Comparison of ENCODE assay signal across 8 cellular contexts in genomic region chrX:123732679-123733363, GRCh38. TPM values are rescaled to one million over a fixed set of nuclear protein-coding genes. Genes with fewer than 3 reads are reported as not detected.
A peak's percentile ranks its signal among the peaks of the same experiment; 100 is the strongest.
DNase-seq lines count a peak whose midpoint lies in the region; ATAC-seq, FAIRE-seq and TF ChIP-seq lines count a peak whose summit lies in the region.

Gene THOC2, minus strand, starts transcription at chrX:123733052. Its CDS starts 30 bp downstream, at chrX:123733022.

- H3K27me3 ChIP-seq in astrocyte (ENCODE audit: insufficient read depth, low read length) (no peaks in the 10 kb centered on the region), rectal smooth muscle tissue (ENCODE audit: control insufficient read depth, insufficient read depth, low read length) (no peaks in the 10 kb centered on the region), aorta (ENCODE audit: control insufficient read depth in 1 of 2, insufficient read depth in 2 of 2, low read length in 1 of 2) (no peaks in the 10 kb centered on the region)

- H3K4me1 ChIP-seq in astrocyte (ENCODE audit: insufficient read depth, low read length) (peaks cover 7% of the 10 kb centered on the region), rectal smooth muscle tissue (ENCODE audit: control insufficient read depth, insufficient read depth, low read length) (no peaks in the 10 kb centered on the region), aorta (ENCODE audit: control insufficient read depth in 1 of 2, insufficient read depth in 2 of 2, low read length in 2 of 2) (no peaks in the 10 kb centered on the region)

- no peaks in the 10 kb centered on the region for H3K9me3 Mint-ChIP-seq in T-helper 2 cell treated with Interferon-gamma antibody and Interleukin-4, amounts not matched to agents 5 μg/mL and 100 μg/mL, for 36 hours
- no peaks in the 10 kb centered on the region for H3K9me3 Mint-ChIP-seq in astrocyte (ENCODE audit: unreplicated experiment)

- WGBS in aorta, 2 donors: 1 to 43% methylated on average over 41 to 48 of the region's 48 CpGs

- peak within 1 kb of the TSS; percentile 69 for H2AFZ ChIP-seq in astrocyte (ENCODE audit: low read depth, low read length)

- no peak for FAIRE-seq in astrocyte (lab: Jason Lieb, UNC)

- peak within 1 kb of the TSS; percentile 98 for H3K4me3 Mint-ChIP-seq in T-helper 2 cell treated with Interferon-gamma antibody and Interleukin-4, amounts not matched to agents 5 μg/mL and 100 μg/mL, for 36 hours
- peak within 1 kb of the TSS; percentile 93 for H3K4me3 Mint-ChIP-seq in astrocyte (ENCODE audit: unreplicated experiment)

- peak; percentile 63 to 84 for DNase-seq in NCI-H187 (lab: John Stamatoyannopoulos, UW)
- DNase-seq in T-helper 2 cell treated with Interferon-gamma antibody and Interleukin-4, amounts not matched to agents 5 μg/mL and 100 μg/mL, for 36 hours (ENCODE audit: low spot score): peak; percentile 76
- DNase-seq in astrocyte (ENCODE audit: low read depth): peak; percentile 72
- DNase-seq in hepatic stellate cell (ENCODE audit: low spot score): peak; percentile 74
- peak; percentile 91 to 94 for DNase-seq in aorta

- H3K27me3 Mint-ChIP-seq in T-helper 2 cell treated with Interferon-gamma antibody and Interleukin-4, amounts not matched to agents 5 μg/mL and 100 μg/mL, for 36 hours (ENCODE audit: low read depth): no peaks in the 10 kb centered on the region
- no peaks in the 10 kb centered on the region for H3K27me3 Mint-ChIP-seq in astrocyte (ENCODE audit: low read depth, unreplicated experiment)

- H3K9me3 ChIP-seq in astrocyte (ENCODE audit: insufficient read depth, low read depth, low read length): no peaks in the 10 kb centered on the region
- no peaks in the 10 kb centered on the region for H3K9me3 ChIP-seq in aorta (ENCODE audit: control insufficient read depth, low read length)

- no peak for TF ChIP-seq CTCF in astrocyte (IDR thresholded peaks at IDR 0.05; ENCODE audit: insufficient read depth, low read depth, low read length)

- H3K4me3 ChIP-seq in astrocyte (ENCODE audit: insufficient read depth, low read depth, low read length) (peak within 1 kb of the TSS; percentile 93), rectal smooth muscle tissue (ENCODE audit: low read length) (peak within 1 kb of the TSS; percentile 88), aorta (ENCODE audit: low read length in 2 of 2) (peak within 1 kb of the TSS; percentile 42 to 82)

- peaks cover 7% of the 10 kb centered on the region for H3K36me3 Mint-ChIP-seq in T-helper 2 cell treated with Interferon-gamma antibody and Interleukin-4, amounts not matched to agents 5 μg/mL and 100 μg/mL, for 36 hours (ENCODE audit: low read depth)
- peaks cover 2% of the 10 kb centered on the region for H3K36me3 Mint-ChIP-seq in astrocyte (ENCODE audit: low read depth, unreplicated experiment)

- peaks cover 19% of the 10 kb centered on the region for H3K4me1 Mint-ChIP-seq in T-helper 2 cell treated with Interferon-gamma antibody and Interleukin-4, amounts not matched to agents 5 μg/mL and 100 μg/mL, for 36 hours (ENCODE audit: low read depth)
- H3K4me1 Mint-ChIP-seq in astrocyte (ENCODE audit: low read depth, unreplicated experiment): peaks cover 12% of the 10 kb centered on the region

- ATAC-seq in GM18499 (IDR thresholded peaks at IDR 0.05; ENCODE audit: insufficient read depth, unreplicated experiment): peak; percentile 38
- peak; percentile 81 for ATAC-seq in HG02938 (IDR thresholded peaks at IDR 0.05; ENCODE audit: unreplicated experiment)
- ATAC-seq in aorta (ENCODE audit: low FRiP score): peak; percentile 95

- H3K79me2 ChIP-seq in astrocyte (ENCODE audit: insufficient read depth, low read length): peaks cover 50% of the 10 kb centered on the region

- intact Hi-C loops in aorta (cut with DNase I): no loop called here

- H3K4me2 ChIP-seq in astrocyte (ENCODE audit: low read length): peak within 1 kb of the TSS; percentile 91

- H4K20me1 ChIP-seq in astrocyte (ENCODE audit: insufficient read depth, low read length): peaks cover 37% of the 10 kb centered on the region

- H3K27ac Mint-ChIP-seq in T-helper 2 cell treated with Interferon-gamma antibody and Interleukin-4, amounts not matched to agents 5 μg/mL and 100 μg/mL, for 36 hours: peak within 1 kb of the TSS; percentile 93
- peak within 1 kb of the TSS; percentile 96 for H3K27ac Mint-ChIP-seq in astrocyte (ENCODE audit: unreplicated experiment)

- H3K36me3 ChIP-seq in astrocyte (ENCODE audit: insufficient read depth, low read length) (no peaks in the 10 kb centered on the region), rectal smooth muscle tissue (ENCODE audit: control insufficient read depth, insufficient read depth, low read length) (no peaks in the 10 kb centered on the region), aorta (ENCODE audit: control insufficient read depth in 1 of 2, insufficient read depth in 2 of 2, low read length in 1 of 2) (no peaks in the 10 kb centered on the region)

- peak within 1 kb of the TSS; percentile 97 for H3K9ac ChIP-seq in astrocyte (ENCODE audit: low read length)
- peak within 1 kb of the TSS; percentile 30 for H3K9ac ChIP-seq in rectal smooth muscle tissue (ENCODE audit: low read length)

- peak within 1 kb of the TSS; percentile 88 for H3K27ac ChIP-seq in astrocyte (ENCODE audit: low read depth, low read length)
- peak within 1 kb of the TSS; percentile 83 for H3K27ac ChIP-seq in rectal smooth muscle tissue (ENCODE audit: low read depth, low read length)
- H3K27ac ChIP-seq in aorta (ENCODE audit: low read depth in 1 of 2, low read length in 2 of 2): peak within 1 kb of the TSS in 1 of 2 donors; percentile 56

RNA-seq across cellular contexts. Expression of gene THOC2, which starts in this region (rescaled TPM):
- 64.8 and 68.6 TPM in 2 replicates for total RNA-seq in astrocyte
- total RNA-seq in aorta: 10 to 100 TPM; 69.8 to 90.7 TPM
- polyA plus RNA-seq in aorta: 10 to 100 TPM; 13.1 to 59.2 TPM

Comparison
In these comparisons a context has a peak if more than half of its experiments do, and no peak if none do; other contexts are left out.
1. ATAC-seq: peak in every context shown above with its lines; median percentile 95 in aorta; 81 in HG02938; 38 in GM18499.